ENCODE assay signal across 8 cellular contexts in the genomic region with DNA sequence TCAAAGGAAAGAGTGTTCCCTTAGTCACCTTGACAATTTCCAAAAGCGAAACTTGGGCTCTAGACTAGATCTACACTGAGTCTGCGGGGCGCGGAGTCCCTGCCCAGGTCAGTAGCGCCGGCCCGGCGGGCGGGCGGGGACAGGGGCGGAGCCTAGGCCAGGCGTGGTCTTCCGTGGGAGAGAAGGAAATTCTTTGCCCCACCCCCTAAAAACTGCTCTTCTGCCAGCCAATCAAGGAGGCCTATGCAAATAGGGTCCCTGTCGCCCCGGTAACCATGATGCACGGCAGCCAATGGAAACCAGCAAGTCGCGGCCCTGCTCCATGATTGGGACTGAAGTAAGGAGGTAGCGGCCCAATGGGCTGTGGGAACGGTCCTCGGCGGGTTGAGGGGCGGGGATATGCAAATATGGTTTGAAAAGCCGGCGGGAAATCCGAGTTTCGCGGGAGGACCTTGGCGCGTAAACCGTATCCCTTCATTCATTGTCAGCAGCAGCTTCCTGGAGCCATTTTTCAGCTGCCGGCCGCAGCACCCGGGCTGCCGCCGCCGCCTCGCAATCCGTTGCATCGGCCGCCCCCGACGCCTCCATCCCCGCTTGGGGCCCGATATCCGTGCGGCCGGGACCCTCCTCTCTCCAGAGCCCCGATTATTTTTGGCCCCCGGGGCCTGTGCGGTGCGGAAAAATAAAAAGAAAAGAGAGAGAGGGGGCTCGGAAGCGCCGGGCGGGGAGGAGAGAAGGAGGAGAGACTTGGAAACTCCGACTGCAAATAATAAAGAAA. TPM values are rescaled to one million over a fixed set of nuclear protein-coding genes. Genes with fewer than 3 reads are reported as not detected.
DNase-seq lines count a peak whose midpoint lies in the region; ATAC-seq, FAIRE-seq and TF ChIP-seq lines count a peak whose summit lies in the region.

E2F3 (plus strand) TSS at position 477 of the 778 bp plus-strand sequence. CDS start 354 bp downstream, outside the sequence.

- 0 to 1% (median 0%) methylated on average over 53 to 57 of the region's 57 CpGs for WGBS in small intestine, 3 donors

- ATAC-seq in GM18907 (IDR thresholded peaks at IDR 0.05; ENCODE audit: unreplicated experiment) (peak; percentile 87), HG03159 (IDR thresholded peaks at IDR 0.05; ENCODE audit: unreplicated experiment) (peak; percentile 89)

- H3K36me3 ChIP-seq in bronchial epithelial cell (ENCODE audit: control insufficient read depth, insufficient read depth, low read length) (no peaks in the 10 kb centered on the region), small intestine (ENCODE audit: control insufficient read depth in 2 of 2, insufficient read depth in 2 of 2, low read length in 2 of 2) (no peaks in the 10 kb centered on the region)

- H3K4me1 ChIP-seq in small intestine (ENCODE audit: control insufficient read depth in 2 of 2, insufficient read depth in 1 of 2, low read depth in 1 of 2, low read length in 1 of 2), result no peaks in the 10 kb centered on the region

- peak; percentile 68 for FAIRE-seq in bronchial epithelial cell (lab: Jason Lieb, UNC)
- FAIRE-seq in small intestine (lab: Jason Lieb, UNC), result peak; percentile 92

- H3K27ac ChIP-seq in small intestine (ENCODE audit: low read depth in 1 of 2, low read length in 1 of 2), result peak within 1 kb of the TSS; percentile 79 to 94

- no peaks in the 10 kb centered on the region for H3K9me3 ChIP-seq in small intestine (ENCODE audit: control insufficient read depth, low read depth)

- CTCF ChIA-PET in AG04449 (lab: Yijun Ruan, JAX), result interaction anchor here (0.8 kb wide), 1 partner anchor 126 kb away, joined by 3 read pairs; no protein-coding TSS in a partner anchor

- H3K27me3 ChIP-seq in bronchial epithelial cell (ENCODE audit: control insufficient read depth, insufficient read depth, low read length), result no peaks in the 10 kb centered on the region
- no peaks in the 10 kb centered on the region for H3K27me3 ChIP-seq in small intestine (ENCODE audit: control insufficient read depth in 2 of 2, insufficient read depth in 2 of 2, low read length in 2 of 2)

- TF ChIP-seq CTCF in AG04449 (IDR thresholded peaks at IDR 0.05; ENCODE audit: insufficient read depth, low read length, missing control alignments) (no peak), WI38 (IDR thresholded peaks at IDR 0.05; ENCODE audit: low read depth, low read length) (no peak), bronchial epithelial cell (IDR thresholded peaks at IDR 0.05; ENCODE audit: insufficient read depth, low read length, severe bottlenecking) (no peak)

- POLR2A ChIA-PET in AG04449 (lab: Yijun Ruan, JAX), result no interaction called here

- H3K4me3 ChIP-seq in AG04449 (ENCODE audit: low read depth, low read length) (peak within 1 kb of the TSS; percentile 78), WI38 (ENCODE audit: low read depth, low read length) (peak within 1 kb of the TSS; percentile 87), bronchial epithelial cell (ENCODE audit: low read depth, low read length) (peak within 1 kb of the TSS; percentile 78), small intestine (ENCODE audit: low read depth in 1 of 2, low read length in 2 of 2) (peak within 1 kb of the TSS; percentile 76 to 82)

- DNase-seq in AG04449 (ENCODE audit: low read depth, low spot score), result peak; percentile 99
- DNase-seq in NCI-H2227 treated with DMSO at 0.1 percent for 48 hours (lab: John Stamatoyannopoulos, UW), result peak; percentile 99
- DNase-seq in bronchial epithelial cell (ENCODE audit: low read depth), result peak; percentile 100
- DNase-seq in iPS-NIHi11 (ENCODE audit: low spot score), result peak; percentile 98
- DNase-seq in small intestine, result peak; percentile 100

RNA-seq across cellular contexts. Expression of gene E2F3, which starts in this region (rescaled TPM):
- total RNA-seq in bronchial epithelial cell, result 1.9 and 2.6 TPM in 2 replicates
- 1 to 10 TPM; 1.8 to 6.6 (median 2.2) TPM for polyA plus RNA-seq in small intestine

Comparison
In these comparisons a context has a peak if more than half of its experiments do, and no peak if none do; other contexts are left out.
1. Peak in every context shown above with its lines: DNase-seq, ATAC-seq, H3K4me3 ChIP-seq and H3K27ac ChIP-seq.